In the genomic region with DNA sequence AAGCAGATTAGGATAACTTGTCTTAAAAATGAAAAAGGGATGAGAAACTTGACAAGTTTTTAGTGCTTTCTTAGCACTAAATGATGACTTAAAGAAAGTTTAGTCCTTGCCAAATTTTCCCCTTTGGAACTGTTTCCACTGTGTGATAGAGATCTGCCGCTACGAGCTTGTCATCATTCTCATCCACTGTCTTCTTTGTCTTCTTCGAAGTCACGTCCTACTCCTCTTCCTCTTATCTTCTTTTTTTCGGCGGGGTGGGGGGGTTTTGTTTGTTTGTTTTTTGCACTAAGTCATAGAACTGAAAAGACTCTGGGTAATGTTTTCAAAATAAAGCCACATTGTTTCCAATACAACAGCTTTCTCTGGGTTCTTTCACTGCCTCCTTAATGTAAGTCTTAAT, we compare ENCODE assay signal across 20 cellular contexts.
DNase-seq lines count a peak whose midpoint lies in the region; ATAC-seq, FAIRE-seq and TF ChIP-seq lines count a peak whose summit lies in the region.
"Had no signal": no experiment of that assay in that cellular context is flagged by ENCODE, and none has a peak within 500 bp of the region (broad histone marks: within the 10 kb centered on the region; RNA-seq: fewer than 3 reads in every experiment).

No MANE protein-coding gene starts in this region.

- no peak overlapping the region for H2AFZ ChIP-seq in astrocyte (ENCODE audit: low read depth, low read length)
- H2AFZ ChIP-seq in smooth muscle cell (ENCODE audit: low read depth) = no peak overlapping the region

- H3K36me3 ChIP-seq in astrocyte (ENCODE audit: insufficient read depth, low read length) (no peaks in the 10 kb centered on the region), smooth muscle cell (ENCODE audit: low read depth) (no peaks in the 10 kb centered on the region)
- H3K36me3 ChIP-seq: BE2C had no signal

- H4K20me1 ChIP-seq in astrocyte (ENCODE audit: insufficient read depth, low read length) (no peaks in the 10 kb centered on the region), smooth muscle cell (ENCODE audit: low read depth) (no peaks in the 10 kb centered on the region)

- H3K9me3 Mint-ChIP-seq in astrocyte (ENCODE audit: unreplicated experiment) (no peaks in the 10 kb centered on the region), nephron (no peaks in the 10 kb centered on the region)
- H3K9me3 Mint-ChIP-seq in stimulated activated effector memory CD8-positive, alpha-beta T cell treated with anti-CD3 and anti-CD28 coated beads, Interleukin-12 subunit alpha, Interleukin-12 subunit beta, amount 100 ng/mL, for 72 hours = no peaks in the 10 kb centered on the region
- H3K9me3 Mint-ChIP-seq: CD4-positive, alpha-beta memory T cell; H9 had no signal

- DNase-seq in EH (ENCODE audit: low read depth) (peak; percentile 53), astrocyte (ENCODE audit: low read depth) (no peak), smooth muscle cell (lab: John Stamatoyannopoulos, UW; ENCODE audit: unreplicated experiment) (no peak), NCI-H187 (lab: John Stamatoyannopoulos, UW) (no peak), omental fat pad (ENCODE audit: low spot score) (no peak)
- DNase-seq in stimulated activated effector memory CD8-positive, alpha-beta T cell treated with anti-CD3 and anti-CD28 coated beads, Interleukin-12 subunit alpha, Interleukin-12 subunit beta, amount 100 ng/mL, for 72 hours (ENCODE audit: low spot score in 2 of 2) = no peak
- DNase-seq: BE2C; CD4-positive, alpha-beta memory T cell; COR-L47; DMS153; DMS79 treated with DMSO at 0.1 percent for 48 hours; GDM1; GOT3; H9 had no signal

- TF ChIP-seq CTCF in astrocyte (IDR thresholded peaks at IDR 0.05; ENCODE audit: insufficient read depth, low read depth, low read length) (no peak), nephron (IDR thresholded peaks at IDR 0.05; ENCODE audit: unreplicated experiment in 3 of 3) (no peak), smooth muscle cell (IDR thresholded peaks at IDR 0.05; ENCODE audit: borderline replicate concordance, insufficient read depth, poor library complexity, severe bottlenecking) (no peak), omental fat pad (IDR thresholded peaks at IDR 0.05) (no peak)

- peaks cover 8% of the 10 kb centered on the region for H3K4me1 ChIP-seq in astrocyte (ENCODE audit: insufficient read depth, low read length)
- no peaks in the 10 kb centered on the region for H3K4me1 ChIP-seq in smooth muscle cell (ENCODE audit: low read depth)
- H3K4me1 ChIP-seq: BE2C had no signal

- H3K4me2 ChIP-seq in astrocyte (ENCODE audit: low read length) = no peak overlapping the region
- no peak overlapping the region for H3K4me2 ChIP-seq in smooth muscle cell

- 53% methylated on average over 6 of the region's 6 CpGs for WGBS in smooth muscle cell (ENCODE audit: low lambda C conversion rate)

- H3K4me3 Mint-ChIP-seq in astrocyte (ENCODE audit: unreplicated experiment) (no peak overlapping the region), nephron (no peak overlapping the region)
- no peak overlapping the region for H3K4me3 Mint-ChIP-seq in stimulated activated effector memory CD8-positive, alpha-beta T cell treated with anti-CD3 and anti-CD28 coated beads, Interleukin-12 subunit alpha, Interleukin-12 subunit beta, amount 100 ng/mL, for 72 hours
- H3K4me3 Mint-ChIP-seq: CD4-positive, alpha-beta memory T cell; H9 had no signal

- H3K36me3 Mint-ChIP-seq in astrocyte (ENCODE audit: low read depth, unreplicated experiment) (peaks cover 4% of the 10 kb centered on the region), nephron (ENCODE audit: low read depth) (peaks cover 11% of the 10 kb centered on the region)
- peaks cover 31% of the 10 kb centered on the region for H3K36me3 Mint-ChIP-seq in stimulated activated effector memory CD8-positive, alpha-beta T cell treated with anti-CD3 and anti-CD28 coated beads, Interleukin-12 subunit alpha, Interleukin-12 subunit beta, amount 100 ng/mL, for 72 hours

- peak overlapping the region; percentile 83 for H3K27ac Mint-ChIP-seq in astrocyte (ENCODE audit: unreplicated experiment)
- H3K27ac Mint-ChIP-seq in nephron = peak overlapping the region in 2 of 3 experiments; percentile 15 to 19
- H3K27ac Mint-ChIP-seq in stimulated activated effector memory CD8-positive, alpha-beta T cell treated with anti-CD3 and anti-CD28 coated beads, Interleukin-12 subunit alpha, Interleukin-12 subunit beta, amount 100 ng/mL, for 72 hours = no peak overlapping the region
- H3K27ac Mint-ChIP-seq: H9 had no signal

- H3K79me2 ChIP-seq in astrocyte (ENCODE audit: insufficient read depth, low read length) = no peaks in the 10 kb centered on the region
- no peaks in the 10 kb centered on the region for H3K79me2 ChIP-seq in smooth muscle cell (ENCODE audit: low read depth)

- ATAC-seq in HG03095 (IDR thresholded peaks at IDR 0.05; ENCODE audit: unreplicated experiment) (no peak), omental fat pad (ENCODE audit: low FRiP score) (no peak)
- ATAC-seq in stimulated activated effector memory CD8-positive, alpha-beta T cell treated with anti-CD3 and anti-CD28 coated beads, Interleukin-12 subunit alpha, Interleukin-12 subunit beta, amount 100 ng/mL, for 72 hours = no peak

- H3K27me3 ChIP-seq in astrocyte (ENCODE audit: insufficient read depth, low read length) = no peaks in the 10 kb centered on the region
- H3K27me3 ChIP-seq in smooth muscle cell (ENCODE audit: low read depth) = no peaks in the 10 kb centered on the region
- H3K27me3 ChIP-seq: BE2C had no signal

- no peaks in the 10 kb centered on the region for H3F3A ChIP-seq in smooth muscle cell (ENCODE audit: low read depth)

- H3K27me3 Mint-ChIP-seq in astrocyte (ENCODE audit: low read depth, unreplicated experiment) (no peaks in the 10 kb centered on the region), nephron (ENCODE audit: low read depth) (no peaks in the 10 kb centered on the region)
- H3K27me3 Mint-ChIP-seq: CD4-positive, alpha-beta memory T cell had no signal

- H3K4me1 Mint-ChIP-seq in astrocyte (ENCODE audit: low read depth, unreplicated experiment) (peaks cover 29% of the 10 kb centered on the region), nephron (peaks cover 16% of the 10 kb centered on the region)
- H3K4me1 Mint-ChIP-seq in stimulated activated effector memory CD8-positive, alpha-beta T cell treated with anti-CD3 and anti-CD28 coated beads, Interleukin-12 subunit alpha, Interleukin-12 subunit beta, amount 100 ng/mL, for 72 hours = no peaks in the 10 kb centered on the region

- H3K4me3 ChIP-seq in astrocyte (ENCODE audit: insufficient read depth, low read depth, low read length) (no peak overlapping the region), smooth muscle cell (no peak overlapping the region)

- no peak overlapping the region for H3K27ac ChIP-seq in astrocyte (ENCODE audit: low read depth, low read length)
- H3K27ac ChIP-seq in smooth muscle cell (ENCODE audit: low read depth) = peak overlapping the region; percentile 30
- H3K27ac ChIP-seq: C4-2B had no signal

- H3K9ac ChIP-seq in astrocyte (ENCODE audit: low read length) (no peak overlapping the region), smooth muscle cell (ENCODE audit: low read depth) (no peak overlapping the region)

- no peaks in the 10 kb centered on the region for H3K9me3 ChIP-seq in astrocyte (ENCODE audit: insufficient read depth, low read depth, low read length)
- no peaks in the 10 kb centered on the region for H3K9me3 ChIP-seq in smooth muscle cell (replicated peaks; ENCODE audit: low read depth)
- H3K9me3 ChIP-seq: BE2C had no signal

- no peak for FAIRE-seq in astrocyte (lab: Jason Lieb, UNC)
- FAIRE-seq: D721Med, GM12892, GM19239 had no signal
